Comparison of ENCODE assay signal across 21 cellular contexts in the genomic region with DNA sequence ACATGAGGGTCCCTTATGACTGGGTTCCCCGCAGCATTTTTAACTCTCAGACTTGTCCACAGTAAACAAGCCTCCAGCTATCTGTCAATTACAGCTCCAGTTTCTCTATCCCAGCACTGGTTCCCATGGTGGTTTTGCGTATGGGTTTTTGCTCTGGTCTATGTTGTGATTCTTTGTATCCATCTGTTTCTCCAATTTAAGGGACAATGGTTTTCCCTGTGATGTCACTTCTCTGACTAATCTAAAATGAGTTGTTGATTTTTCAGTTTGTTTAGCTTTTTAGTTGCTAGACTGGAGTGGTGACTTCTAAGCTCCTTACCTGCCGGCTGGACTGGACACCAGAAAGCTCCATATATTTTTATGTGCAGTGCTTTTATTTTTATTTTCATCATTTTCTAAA.
DNase-seq lines count a peak whose midpoint lies in the region; ATAC-seq and TF ChIP-seq lines count a peak whose summit lies in the region.
"Had no signal": no experiment of that assay in that cellular context is flagged by ENCODE, and none has a peak within 500 bp of the region (broad histone marks: within the 10 kb centered on the region; RNA-seq: fewer than 3 reads in every experiment).

No MANE protein-coding gene starts in this region.

- CTCF ChIA-PET in activated CD8-positive, alpha-beta T cell treated with anti-CD3 and anti-CD28 coated beads, Interleukin-2, amount 10 ng/mL, durations not matched to agents 7 days and 5 days (lab: Charles Lee) = no interaction called here
- CTCF ChIA-PET in activated CD4-positive, alpha-beta memory T cell treated with anti-CD3 and anti-CD28 coated beads, Interleukin-2, amount 10 ng/mL, durations not matched to agents 7 days and 5 days (lab: Charles Lee) = no interaction called here

- no peak overlapping the region for H3K4me3 ChIP-seq in breast epithelium
- no peak overlapping the region for H3K4me3 ChIP-seq in spleen

- TF ChIP-seq POLR2A in breast epithelium (IDR thresholded peaks at IDR 0.05) (no peak), spleen (IDR thresholded peaks at IDR 0.05) (no peak)

- H3K36me3 Mint-ChIP-seq in activated CD8-positive, alpha-beta T cell treated with anti-CD3 and anti-CD28 coated beads, Interleukin-2, amount 10 ng/mL, durations not matched to agents 7 days and 5 days (ENCODE audit: low read depth) = no peaks in the 10 kb centered on the region
- H3K36me3 Mint-ChIP-seq in activated CD4-positive, alpha-beta memory T cell treated with anti-CD3 and anti-CD28 coated beads, Interleukin-2, amount 10 ng/mL, durations not matched to agents 7 days and 5 days (ENCODE audit: low read depth) = no peaks in the 10 kb centered on the region

- H3K4me1 ChIP-seq in breast epithelium (no peaks in the 10 kb centered on the region), spleen (no peaks in the 10 kb centered on the region)

- 93 to 99% (median 97%) methylated on average over 3 of the region's 3 CpGs for WGBS in spleen, 5 donors

- DNase-seq in T47D (ENCODE audit: low read depth in 1 of 2, low spot score in 1 of 2) (peak; percentile 7 to 65), breast epithelium (ENCODE audit: low spot score in 2 of 2) (no peak), RPMI7951 (ENCODE audit: low read depth) (peak; percentile 22), islet precursor cell (peak; percentile 83), spleen (no peak)
- DNase-seq in activated CD8-positive, alpha-beta T cell treated with anti-CD3 and anti-CD28 coated beads, Interleukin-2, amount 10 ng/mL, durations not matched to agents 7 days and 5 days = no peak
- no peak for DNase-seq in activated CD4-positive, alpha-beta memory T cell treated with anti-CD3 and anti-CD28 coated beads, Interleukin-2, amount 10 ng/mL, durations not matched to agents 7 days and 5 days
- DNase-seq: 8988T, C1 segment of cervical spinal cord, HCEC 1CT, KBM-7, NCI-H1092 treated with DMSO at 0.1 percent for 48 hours, NCI-H2029 treated with DMSO at 0.1 percent for 48 hours, NCI-H345, NCI-H524, NCI-H774, SHP77 had no signal

- H3K27me3 Mint-ChIP-seq in activated CD8-positive, alpha-beta T cell treated with anti-CD3 and anti-CD28 coated beads, Interleukin-2, amount 10 ng/mL, durations not matched to agents 7 days and 5 days (ENCODE audit: low read depth) = no peaks in the 10 kb centered on the region
- no peaks in the 10 kb centered on the region for H3K27me3 Mint-ChIP-seq in activated CD4-positive, alpha-beta memory T cell treated with anti-CD3 and anti-CD28 coated beads, Interleukin-2, amount 10 ng/mL, durations not matched to agents 7 days and 5 days

- H3K27ac ChIP-seq in breast epithelium = no peak overlapping the region
- H3K27ac ChIP-seq in spleen = no peak overlapping the region
- H3K27ac ChIP-seq: HL-60 had no signal

- no peaks in the 10 kb centered on the region for H3K4me1 Mint-ChIP-seq in activated CD8-positive, alpha-beta T cell treated with anti-CD3 and anti-CD28 coated beads, Interleukin-2, amount 10 ng/mL, durations not matched to agents 7 days and 5 days (ENCODE audit: low read depth)
- H3K4me1 Mint-ChIP-seq in activated CD4-positive, alpha-beta memory T cell treated with anti-CD3 and anti-CD28 coated beads, Interleukin-2, amount 10 ng/mL, durations not matched to agents 7 days and 5 days = no peaks in the 10 kb centered on the region

- H3K27ac Mint-ChIP-seq in activated CD8-positive, alpha-beta T cell treated with anti-CD3 and anti-CD28 coated beads, Interleukin-2, amount 10 ng/mL, durations not matched to agents 7 days and 5 days = no peak overlapping the region
- H3K27ac Mint-ChIP-seq in activated CD4-positive, alpha-beta memory T cell treated with anti-CD3 and anti-CD28 coated beads, Interleukin-2, amount 10 ng/mL, durations not matched to agents 7 days and 5 days = no peak overlapping the region

- no peak overlapping the region for H3K4me3 Mint-ChIP-seq in activated CD8-positive, alpha-beta T cell treated with anti-CD3 and anti-CD28 coated beads, Interleukin-2, amount 10 ng/mL, durations not matched to agents 7 days and 5 days
- H3K4me3 Mint-ChIP-seq in activated CD4-positive, alpha-beta memory T cell treated with anti-CD3 and anti-CD28 coated beads, Interleukin-2, amount 10 ng/mL, durations not matched to agents 7 days and 5 days = no peak overlapping the region

- no peaks in the 10 kb centered on the region for H3K27me3 ChIP-seq in breast epithelium
- no peaks in the 10 kb centered on the region for H3K27me3 ChIP-seq in spleen (replicated peaks in 1 of 7)

- ATAC-seq in activated CD8-positive, alpha-beta T cell treated with anti-CD3 and anti-CD28 coated beads, Interleukin-2, amount 10 ng/mL, durations not matched to agents 7 days and 5 days = no peak
- ATAC-seq in GM18907 (IDR thresholded peaks at IDR 0.05; ENCODE audit: unreplicated experiment) = no peak
- ATAC-seq: HepG2, SK-N-SH treated with all-trans-retinoic acid at 6 μM for 48 hours had no signal

- H3K9me3 ChIP-seq in breast epithelium (no peaks in the 10 kb centered on the region), spleen (peaks cover 0 to 16% (median 0%) of the 10 kb centered on the region in 8 donors)

- in situ Hi-C loops in T47D (cut with HindIII; ENCODE audit: low pct_unique_long_range_greater_than_20kb, low sequenced_read_pairs) = no loop called here

- POLR2A ChIA-PET in activated CD8-positive, alpha-beta T cell treated with anti-CD3 and anti-CD28 coated beads, Interleukin-2, amount 10 ng/mL, durations not matched to agents 7 days and 5 days (lab: Charles Lee) = interaction anchor here (0.6 kb wide), 1 partner anchor 120 kb away, joined by 3 read pairs; no protein-coding TSS in a partner anchor
- POLR2A ChIA-PET in activated CD4-positive, alpha-beta memory T cell treated with anti-CD3 and anti-CD28 coated beads, Interleukin-2, amount 10 ng/mL, durations not matched to agents 7 days and 5 days (lab: Charles Lee) = no interaction called here

- intact Hi-C loops in breast epithelium (cut with DNase I; ENCODE audit: low total_unique reads) = no loop called here
- intact Hi-C loops in spleen (cut with DNase I; ENCODE audit: low total_unique reads) = no loop called here

- TF ChIP-seq CTCF in breast epithelium (IDR thresholded peaks at IDR 0.05) (no peak), spleen (IDR thresholded peaks at IDR 0.05 in 8 of 11, conservative IDR thresholded peaks at IDR 0.05 in 3 of 11) (no peak)

- H3K9me3 Mint-ChIP-seq in activated CD8-positive, alpha-beta T cell treated with anti-CD3 and anti-CD28 coated beads, Interleukin-2, amount 10 ng/mL, durations not matched to agents 7 days and 5 days (ENCODE audit: insufficient read depth) = no peaks in the 10 kb centered on the region
- H3K9me3 Mint-ChIP-seq in activated CD4-positive, alpha-beta memory T cell treated with anti-CD3 and anti-CD28 coated beads, Interleukin-2, amount 10 ng/mL, durations not matched to agents 7 days and 5 days = peaks cover 11% of the 10 kb centered on the region

- H3K36me3 ChIP-seq in breast epithelium = no peaks in the 10 kb centered on the region
- H3K36me3 ChIP-seq in spleen = no peaks in the 10 kb centered on the region

Comparison
In these comparisons a context has a peak if more than half of its experiments do, and no peak if none do; other contexts are left out.
1. DNase-seq: peak in T47D (2 of 2), RPMI7951 (single experiment) and islet precursor cell (single experiment); none in breast epithelium (0 of 2), activated CD8-positive, alpha-beta T cell treated with anti-CD3 and anti-CD28 coated beads, Interleukin-2, amount 10 ng/mL, durations not matched to agents 7 days and 5 days (single experiment), activated CD4-positive, alpha-beta memory T cell treated with anti-CD3 and anti-CD28 coated beads, Interleukin-2, amount 10 ng/mL, durations not matched to agents 7 days and 5 days (single experiment) and spleen (single experiment).